Comparison of ENCODE assay signal across 22 cellular contexts in genomic region chr10:77905086-77905735, GRCh38. TPM values are rescaled to one million over a fixed set of nuclear protein-coding genes. Genes with fewer than 3 reads are reported as not detected.
DNase-seq lines count a peak whose midpoint lies in the region; ATAC-seq and TF ChIP-seq lines count a peak whose summit lies in the region.
"Had no signal": no experiment of that assay in that cellular context is flagged by ENCODE, and none has a peak within 500 bp of the region (broad histone marks: within the 10 kb centered on the region; RNA-seq: fewer than 3 reads in every experiment).

No MANE protein-coding gene starts in this region.

- intact Hi-C loops in IMR-90 (cut with micrococcal nuclease), result no loop called here
- intact Hi-C loops in activated CD8-positive, alpha-beta T cell treated with anti-CD3 and anti-CD28 coated beads for 36 hours (cut with micrococcal nuclease), result no loop called here

- CTCF ChIA-PET in IMR-90 (lab: Yijun Ruan, JAX), result interaction anchor here (0.7 kb wide), 1 partner anchor 343 kb away, joined by 4 read pairs; no protein-coding TSS in a partner anchor
- CTCF ChIA-PET in activated CD8-positive, alpha-beta T cell treated with anti-CD3 and anti-CD28 coated beads for 36 hours (lab: Charles Lee), result interaction anchor here (1.0 kb wide), 1 partner anchor 13 kb away, joined by 3 read pairs; no protein-coding TSS in a partner anchor

- H3K23ac ChIP-seq in IMR-90 (ENCODE audit: low read depth, low read length), result no peak overlapping the region

- no peaks in the 10 kb centered on the region; the same call in 1 of the 2 replicates for H3K36me3 ChIP-seq in IMR-90 (ENCODE audit: control insufficient read depth, insufficient read depth, low read length)
- H3K36me3 ChIP-seq: neural progenitor cell had no signal

- no peak overlapping the region for H2AK9ac ChIP-seq in IMR-90 (replicated peaks; ENCODE audit: low read depth, low read length, poor library complexity)

- H3K4me3 Mint-ChIP-seq in activated CD8-positive, alpha-beta T cell treated with anti-CD3 and anti-CD28 coated beads for 36 hours, result no peak overlapping the region
- H3K4me3 Mint-ChIP-seq: activated naive CD8-positive, alpha-beta T cell treated with anti-CD3 and anti-CD28 coated beads, Interleukin-2, amount 10 ng/mL, durations not matched to agents 7 days and 5 days; neural progenitor cell had no signal

- POLR2A ChIA-PET in IMR-90 (lab: Charles Lee; ENCODE audit: unreplicated experiment), result no interaction called here
- POLR2A ChIA-PET in activated CD8-positive, alpha-beta T cell treated with anti-CD3 and anti-CD28 coated beads for 36 hours (lab: Charles Lee), result no interaction called here

- H4K20me1 ChIP-seq in IMR-90 (ENCODE audit: insufficient read depth, low read length), result peaks cover 75% of the 10 kb centered on the region

- no peak overlapping the region for H3K4ac ChIP-seq in IMR-90 (ENCODE audit: low read depth, low read length)

- H4K5ac ChIP-seq in IMR-90 (ENCODE audit: low read depth, low read length), result no peak overlapping the region

- TF ChIP-seq RAD21 in IMR-90 (IDR thresholded peaks at IDR 0.05; ENCODE audit: low read length), result no peak

- in situ Hi-C loops in IMR-90 (cut with MboI; ENCODE audit: low sequenced_read_pairs) (no loop called here), GM13976 (cut with MboI; ENCODE audit: low sequenced_read_pairs, unreplicated experiment) (no loop called here)

- peak; percentile 97 for DNase-seq in DMS153 (lab: John Stamatoyannopoulos, UW)
- no peak for DNase-seq in IMR-90
- peak; percentile 4 for DNase-seq in NCI-H69 (lab: John Stamatoyannopoulos, UW)
- peak; percentile 18 for DNase-seq in iris pigment epithelial cell (ENCODE audit: low read depth)
- DNase-seq in NCI-H1436 treated with DMSO at 0.1 percent for 48 hours (lab: John Stamatoyannopoulos, UW), result no peak
- DNase-seq in stimulated activated CD4-positive, alpha-beta T cell treated with anti-CD3 and anti-CD28 coated beads, Interleukin-1b, Interleukin-23, amount 100 ng/mL, for 48 hours, result no peak
- no peak for DNase-seq in GM13976 (ENCODE audit: low spot score)
- no peak for DNase-seq in activated CD8-positive, alpha-beta T cell treated with anti-CD3 and anti-CD28 coated beads for 36 hours
- DNase-seq: activated CD4-positive, alpha-beta T cell treated with anti-CD3 and anti-CD28 coated beads, Interleukin-2, amount 50 U/mL, for 48 hours; activated effector memory CD4-positive, alpha-beta T cell treated with Interleukin-2 at 50 U/mL for 16 hours; activated naive CD8-positive, alpha-beta T cell treated with anti-CD3 and anti-CD28 coated beads, Interleukin-2, amount 10 ng/mL, durations not matched to agents 7 days and 5 days; effector CD4-positive, alpha-beta T cell; foreskin fibroblast; GDM1; Kasumi-1; NCI-H1105; NCI-H226; SK-N-SH had no signal

- H3K4me3 ChIP-seq in IMR-90 (ENCODE audit: insufficient read depth, low read depth, low read length), result no peak overlapping the region
- H3K4me3 ChIP-seq: hepatocyte, neural progenitor cell had no signal

- no peak for ATAC-seq in IMR-90 (ENCODE audit: low read depth)
- ATAC-seq in activated CD8-positive, alpha-beta T cell treated with anti-CD3 and anti-CD28 coated beads for 36 hours, result no peak
- ATAC-seq: HCT116 had no signal

- no peaks in the 10 kb centered on the region for H3K4me1 Mint-ChIP-seq in activated CD8-positive, alpha-beta T cell treated with anti-CD3 and anti-CD28 coated beads for 36 hours (ENCODE audit: low read depth)
- H3K4me1 Mint-ChIP-seq: activated naive CD8-positive, alpha-beta T cell treated with anti-CD3 and anti-CD28 coated beads, Interleukin-2, amount 10 ng/mL, durations not matched to agents 7 days and 5 days had no signal

- peaks cover 13% of the 10 kb centered on the region for H3K4me1 ChIP-seq in IMR-90 (ENCODE audit: control insufficient read depth, insufficient read depth, low read length)

- no peak overlapping the region for H3K18ac ChIP-seq in IMR-90 (ENCODE audit: low read depth, low read length)

- no peak overlapping the region for H4K91ac ChIP-seq in IMR-90 (ENCODE audit: insufficient read depth, low read depth, low read length)

- WGBS in IMR-90 (ENCODE audit: extremely low coverage in 2 of 2, insufficient read length in 1 of 2), 2 experiments, result 50% methylated on average over 1 of the region's 9 CpGs; no CpG with 5 or more reads in 1 of the 2 experiments

- dilution Hi-C loops in IMR-90 (cut with HindIII; ENCODE audit: low sequenced_read_pairs, unreplicated experiment), result no loop called here

- TF ChIP-seq CTCF in IMR-90 (conservative IDR thresholded peaks at IDR 0.05; ENCODE audit: low read depth, low read length) (no peak), GM13976 (IDR thresholded peaks at IDR 0.05; ENCODE audit: borderline replicate concordance, control extremely low read depth, extremely low read depth, insufficient read depth, missing control alignments) (no peak)
- TF ChIP-seq CTCF in activated CD8-positive, alpha-beta T cell treated with anti-CD3 and anti-CD28 coated beads for 36 hours (IDR thresholded peaks at IDR 0.05), result no peak

- TF ChIP-seq POLR2A in IMR-90 (IDR thresholded peaks at IDR 0.05; ENCODE audit: low read depth, low read length), result no peak

- no peak overlapping the region for H3K27ac ChIP-seq in IMR-90 (ENCODE audit: insufficient read depth, low read length)
- H3K27ac ChIP-seq: C4-2B, hepatocyte, neural progenitor cell had no signal

- BruUV-seq in IMR-90 (replicated peaks; lab: Mats Ljungman, UMichigan), result no TSS peak

- no peak overlapping the region for H3K56ac ChIP-seq in IMR-90 (ENCODE audit: extremely low read depth, insufficient read depth, low read length)

- H3K27me3 ChIP-seq in IMR-90 (ENCODE audit: control insufficient read depth, insufficient read depth, low read length), result no peaks in the 10 kb centered on the region
- H3K27me3 ChIP-seq: hepatocyte, neural progenitor cell had no signal

- H2BK20ac ChIP-seq in IMR-90 (ENCODE audit: low read depth, low read length), result no peak overlapping the region

- no peaks in the 10 kb centered on the region for H3K36me3 Mint-ChIP-seq in activated CD8-positive, alpha-beta T cell treated with anti-CD3 and anti-CD28 coated beads for 36 hours (ENCODE audit: low read depth)
- H3K36me3 Mint-ChIP-seq: activated naive CD8-positive, alpha-beta T cell treated with anti-CD3 and anti-CD28 coated beads, Interleukin-2, amount 10 ng/mL, durations not matched to agents 7 days and 5 days had no signal

- no peak overlapping the region for H2BK120ac ChIP-seq in IMR-90 (ENCODE audit: low read depth, low read length)

- H2BK5ac ChIP-seq in IMR-90 (ENCODE audit: low read depth, low read length, poor library complexity, severe bottlenecking), result no peak overlapping the region

- H3K27me3 Mint-ChIP-seq in activated CD8-positive, alpha-beta T cell treated with anti-CD3 and anti-CD28 coated beads for 36 hours, result peaks cover 2% of the 10 kb centered on the region

- no peak overlapping the region for H2AFZ ChIP-seq in IMR-90 (replicated peaks; ENCODE audit: low read length, poor library complexity)
- H2AFZ ChIP-seq: hepatocyte, neural progenitor cell had no signal

- no peak overlapping the region for H3K4me2 ChIP-seq in IMR-90 (ENCODE audit: low read depth, low read length)
- H3K4me2 ChIP-seq: hepatocyte, neural progenitor cell, SK-N-SH had no signal

- H3K79me1 ChIP-seq in IMR-90 (ENCODE audit: low read depth in 1 of 2, low read length in 2 of 2), result peaks cover 58 to 79% of the 10 kb centered on the region in 2 experiments

- no peaks in the 10 kb centered on the region for H3K9me3 ChIP-seq in IMR-90 (ENCODE audit: control insufficient read depth, insufficient read depth, low read length)
- H3K9me3 ChIP-seq: SK-N-SH had no signal

- H2BK15ac ChIP-seq in IMR-90 (ENCODE audit: low read depth, low read length), result no peak overlapping the region

- H3K9me3 Mint-ChIP-seq in activated CD8-positive, alpha-beta T cell treated with anti-CD3 and anti-CD28 coated beads for 36 hours, result no peaks in the 10 kb centered on the region
- H3K9me3 Mint-ChIP-seq: activated naive CD8-positive, alpha-beta T cell treated with anti-CD3 and anti-CD28 coated beads, Interleukin-2, amount 10 ng/mL, durations not matched to agents 7 days and 5 days; neural progenitor cell had no signal

- no peak overlapping the region for H3K27ac Mint-ChIP-seq in activated CD8-positive, alpha-beta T cell treated with anti-CD3 and anti-CD28 coated beads for 36 hours
- H3K27ac Mint-ChIP-seq: activated naive CD8-positive, alpha-beta T cell treated with anti-CD3 and anti-CD28 coated beads, Interleukin-2, amount 10 ng/mL, durations not matched to agents 7 days and 5 days; neural progenitor cell had no signal

- 0 out of 2 replicates have a peak overlapping the region, but pooled peaks have one; percentile 2 for H3K14ac ChIP-seq in IMR-90 (replicated peaks; ENCODE audit: low read depth, low read length)

- no peak overlapping the region for H4K8ac ChIP-seq in IMR-90 (ENCODE audit: low read depth in 2 of 2, low read length in 2 of 2)

- H3K9ac ChIP-seq in IMR-90 (ENCODE audit: low read depth, low read length), result no peak overlapping the region
- H3K9ac ChIP-seq: neural progenitor cell, SK-N-SH had no signal

- H3K9me1 ChIP-seq in IMR-90 (ENCODE audit: insufficient read depth, low read length), result peaks cover 47% of the 10 kb centered on the region

- H2AK5ac ChIP-seq in IMR-90 (ENCODE audit: low read depth, low read length), result 0 out of 2 replicates have a peak overlapping the region, but pooled peaks have one; percentile 27

TF ChIP-seq in IMR-90, 13 proteins besides CTCF, POLR2A, EP300 and RAD21 (continues in another document):
- TF ChIP-seq USF2 (IDR thresholded peaks at IDR 0.05; ENCODE audit: low read depth, low read length) (no peak), MAZ (IDR thresholded peaks at IDR 0.05; ENCODE audit: borderline replicate concordance, low read depth, low read length) (no peak), CEBPB (IDR thresholded peaks at IDR 0.05; ENCODE audit: low read depth, low read length) (no peak), BHLHE40 (IDR thresholded peaks at IDR 0.05; ENCODE audit: low read depth, low read length) (no peak), MAFK (IDR thresholded peaks at IDR 0.05; ENCODE audit: low read depth, low read length) (no peak), MXI1 (IDR thresholded peaks at IDR 0.05; ENCODE audit: borderline replicate concordance, low read depth, low read length) (no peak), CHD1 (IDR thresholded peaks at IDR 0.05; ENCODE audit: low read depth, low read length) (no peak)

RNA-seq across cellular contexts. Expression of gene DLG5, which starts 21.3 kb away (rescaled TPM):
- 12.7 and 14.7 TPM in 2 replicates for total RNA-seq in IMR-90 (2012; rRNA removed)
- polyA plus RNA-seq in IMR-90 (2012; rRNA removed), result 28.6 and 28.7 TPM in 2 replicates
- polyA plus RNA-seq in IMR-90 (2012; cell fraction: cytosol; rRNA removed), result 20.6 and 27.7 TPM in 2 replicates
- polyA plus RNA-seq in IMR-90 (2012; cell fraction: nucleus; rRNA removed; ENCODE audit: low replicate concordance), result 59.2 and 67.7 TPM in 2 replicates
- 1 to 10 TPM; 2.7 to 4.8 TPM for total RNA-seq in activated CD8-positive, alpha-beta T cell treated with anti-CD3 and anti-CD28 coated beads for 36 hours

Comparison
In these comparisons a context has a peak if more than half of its experiments do, and no peak if none do; other contexts are left out.
1. DNase-seq: peak in DMS153 (single experiment), NCI-H69 (single experiment) and iris pigment epithelial cell (single experiment); none in IMR-90 (single experiment), NCI-H1436 treated with DMSO at 0.1 percent for 48 hours (single experiment), stimulated activated CD4-positive, alpha-beta T cell treated with anti-CD3 and anti-CD28 coated beads, Interleukin-1b, Interleukin-23, amount 100 ng/mL, for 48 hours (single experiment), GM13976 (single experiment) and activated CD8-positive, alpha-beta T cell treated with anti-CD3 and anti-CD28 coated beads for 36 hours (single experiment).